ENCODE assay signal across 8 cellular contexts in genomic region chr10:103493362-103493871, GRCh38. TPM values are rescaled to one million over a fixed set of nuclear protein-coding genes. Genes with fewer than 3 reads are reported as not detected.
DNase-seq lines count a peak whose midpoint lies in the region; ATAC-seq, FAIRE-seq and TF ChIP-seq lines count a peak whose summit lies in the region.

A gene with protein sequence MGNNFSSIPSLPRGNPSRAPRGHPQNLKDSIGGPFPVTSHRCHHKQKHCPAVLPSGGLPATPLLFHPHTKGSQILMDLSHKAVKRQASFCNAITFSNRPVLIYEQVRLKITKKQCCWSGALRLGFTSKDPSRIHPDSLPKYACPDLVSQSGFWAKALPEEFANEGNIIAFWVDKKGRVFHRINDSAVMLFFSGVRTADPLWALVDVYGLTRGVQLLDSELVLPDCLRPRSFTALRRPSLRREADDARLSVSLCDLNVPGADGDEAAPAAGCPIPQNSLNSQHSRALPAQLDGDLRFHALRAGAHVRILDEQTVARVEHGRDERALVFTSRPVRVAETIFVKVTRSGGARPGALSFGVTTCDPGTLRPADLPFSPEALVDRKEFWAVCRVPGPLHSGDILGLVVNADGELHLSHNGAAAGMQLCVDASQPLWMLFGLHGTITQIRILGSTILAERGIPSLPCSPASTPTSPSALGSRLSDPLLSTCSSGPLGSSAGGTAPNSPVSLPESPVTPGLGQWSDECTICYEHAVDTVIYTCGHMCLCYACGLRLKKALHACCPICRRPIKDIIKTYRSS (plus strand): TSS chr10:103493705. CDS start chr10:103494388, 683 bp downstream.

- WGBS in HepG2 (ENCODE audit: low lambda C conversion rate), result 27% methylated on average over 15 of the region's 57 CpGs

- ATAC-seq in HepG2 (peak; percentile 9; the same call in 2 of the 3 replicates), HG03432 (IDR thresholded peaks at IDR 0.05; ENCODE audit: unreplicated experiment) (no peak)

- no peak within 1 kb of the TSS for H3K9ac ChIP-seq in HepG2 (ENCODE audit: insufficient read depth, low read depth, low read length)

- peaks cover 5% of the 10 kb centered on the region for H3K27me3 ChIP-seq in GM06990 (replicated peaks; ENCODE audit: control insufficient read depth, insufficient read depth, low read length)
- peaks cover 0 to 20% of the 10 kb centered on the region in 2 donors for H3K27me3 ChIP-seq in breast epithelium
- peaks cover 6 to 81% of the 10 kb centered on the region in 2 experiments; a peak in 4 of 5 replicates for H3K27me3 ChIP-seq in HepG2 (ENCODE audit: control insufficient read depth in 1 of 2, insufficient read depth in 2 of 2, low read length in 2 of 2)

- no TSS peak for BruUV-seq in HepG2 (replicated peaks; lab: Mats Ljungman, UMichigan)

- H4K20me1 ChIP-seq in HepG2 (ENCODE audit: insufficient read depth, low read length), result no peaks in the 10 kb centered on the region

- H3K27ac ChIP-seq in breast epithelium, result no peak within 1 kb of the TSS
- H3K27ac ChIP-seq in HepG2 (ENCODE audit: extremely low read length, insufficient read depth, low read length), result no peak within 1 kb of the TSS

- H3K36me3 ChIP-seq in GM06990 (ENCODE audit: control insufficient read depth, insufficient read depth, low read length) (no peaks in the 10 kb centered on the region), breast epithelium (no peaks in the 10 kb centered on the region), HepG2 (replicated peaks in 1 of 2; ENCODE audit: control insufficient read depth in 1 of 2, insufficient read depth in 2 of 2, low read length in 2 of 2) (no peaks in the 10 kb centered on the region)

- H3K4me3 ChIP-seq in GM06990 (replicated peaks; ENCODE audit: low read depth, low read length), result peak within 1 kb of the TSS; percentile 39
- H3K4me3 ChIP-seq in breast epithelium, result peak within 1 kb of the TSS; percentile 50 to 80 (median 61)
- peak within 1 kb of the TSS in 2 of 3 experiments; percentile 12 to 52; a peak in 4 of 6 replicates for H3K4me3 ChIP-seq in HepG2 (replicated peaks in 1 of 3; ENCODE audit: insufficient read depth in 1 of 3, low read depth in 2 of 3, low read length in 3 of 3)

- no peak for TF ChIP-seq EP300 in HepG2 (IDR thresholded peaks at IDR 0.05; ENCODE audit: low read depth in 2 of 2, low read length in 2 of 2)
- TF ChIP-seq EP300 in HepG2 (CRISPR knock-in tag; IDR thresholded peaks at IDR 0.05; ENCODE audit: borderline replicate concordance), result no peak

- POLR2A ChIA-PET in HepG2 (lab: Yijun Ruan, JAX), result no interaction called here

- H3K4me1 ChIP-seq in breast epithelium (no peaks in the 10 kb centered on the region), HepG2 (ENCODE audit: insufficient read depth, low read length) (no peaks in the 10 kb centered on the region)

- H3K9me3 ChIP-seq in breast epithelium, result no peaks in the 10 kb centered on the region
- no peaks in the 10 kb centered on the region for H3K9me3 ChIP-seq in HepG2 (ENCODE audit: low read length)

- H3K79me2 ChIP-seq in HepG2 (ENCODE audit: insufficient read depth, low read length), result no peaks in the 10 kb centered on the region

- FAIRE-seq in HepG2 (lab: Jason Lieb, UNC), result no peak

- H2AFZ ChIP-seq in HepG2 (ENCODE audit: low read length), result no peak within 1 kb of the TSS

- intact Hi-C loops in breast epithelium (cut with DNase I; ENCODE audit: low total_unique reads), result no loop called here
- intact Hi-C loops in HepG2 (cut with micrococcal nuclease; ENCODE audit: unreplicated experiment), result no loop called here

- no peak for TF ChIP-seq RAD21 in HepG2 (CRISPR knock-in tag; IDR thresholded peaks at IDR 0.05)

- TF ChIP-seq POLR2A in breast epithelium (IDR thresholded peaks at IDR 0.05), result no peak
- no peak for TF ChIP-seq POLR2A in HepG2 (IDR thresholded peaks at IDR 0.05; ENCODE audit: insufficient read depth in 1 of 2, low read depth in 2 of 2, low read length in 2 of 2)

- TF ChIP-seq CTCF in GM06990 (IDR thresholded peaks at IDR 0.05; ENCODE audit: insufficient read depth, low read length, poor library complexity, severe bottlenecking) (no peak), breast epithelium (IDR thresholded peaks at IDR 0.05) (no peak), HepG2 (CRISPR knock-in tag; IDR thresholded peaks at IDR 0.05) (no peak)

- DNase-seq in GM06990 (ENCODE audit: extremely low read depth, insufficient read length), result no peak
- peak; percentile 2 for DNase-seq in NCI-H2227 treated with DMSO at 0.1 percent for 48 hours (lab: John Stamatoyannopoulos, UW)
- no peak for DNase-seq in breast epithelium (ENCODE audit: low spot score in 2 of 2)
- DNase-seq in HepG2 (ENCODE audit: low spot score), result no peak
- peak; percentile 47 for DNase-seq in stimulated activated CD8-positive, alpha-beta memory T cell treated with anti-CD3 and anti-CD28 coated beads, Interleukin-4, amount 100 ng/mL, for 48 hours
- DNase-seq in DMS153 (lab: John Stamatoyannopoulos, UW), result no peak
- no peak for DNase-seq in cortex of kidney (lab: John Stamatoyannopoulos, UW)

- H3K4me2 ChIP-seq in HepG2 (ENCODE audit: low read depth, low read length), result peak within 1 kb of the TSS; percentile 45

- CTCF ChIA-PET in HepG2 (lab: Yijun Ruan, JAX; ENCODE audit: low intra/inter-chr PET ratio, low total read pairs), result no interaction called here

- in situ Hi-C loops in HepG2 (cut with HindIII; ENCODE audit: extremely low pct_ligation_motif_present, low pct_unique_long_range_greater_than_20kb), result no loop called here

TF ChIP-seq in HepG2, 621 proteins besides CTCF, POLR2A, EP300 and RAD21:
- TF ChIP-seq ZNF800 (CRISPR knock-in tag; IDR thresholded peaks at IDR 0.05) (0 out of 2 replicates have a peak, but pooled peaks have one; percentile 67), ZNF772 (CRISPR knock-in tag; IDR thresholded peaks at IDR 0.05) (no peak)
- TF ChIP-seq, protein P1, sequence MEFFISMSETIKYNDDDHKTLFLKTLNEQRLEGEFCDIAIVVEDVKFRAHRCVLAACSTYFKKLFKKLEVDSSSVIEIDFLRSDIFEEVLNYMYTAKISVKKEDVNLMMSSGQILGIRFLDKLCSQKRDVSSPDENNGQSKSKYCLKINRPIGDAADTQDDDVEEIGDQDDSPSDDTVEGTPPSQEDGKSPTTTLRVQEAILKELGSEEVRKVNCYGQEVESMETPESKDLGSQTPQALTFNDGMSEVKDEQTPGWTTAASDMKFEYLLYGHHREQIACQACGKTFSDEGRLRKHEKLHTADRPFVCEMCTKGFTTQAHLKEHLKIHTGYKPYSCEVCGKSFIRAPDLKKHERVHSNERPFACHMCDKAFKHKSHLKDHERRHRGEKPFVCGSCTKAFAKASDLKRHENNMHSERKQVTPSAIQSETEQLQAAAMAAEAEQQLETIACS (CRISPR knock-in tag; IDR thresholded peaks at IDR 0.05), result peak; percentile 61; the same call in 1 of the 2 replicates
TF ChIP-seq in HepG2: peak in this region for 2.

RNA-seq across cellular contexts. Expression of the gene that starts here (rescaled TPM):
- total RNA-seq in breast epithelium, result 1 to 10 TPM in 1 of 3 donors, under 1 TPM in 2; 0.16 to 1.5 (median 0.33) TPM
- total RNA-seq in HepG2 (2016; rRNA removed; fragmentation: Illumina TruSeq; extraction: Trizol), result not detected in 2 replicates
- not detected in 2 replicates for total RNA-seq in HepG2 (2016; cell fraction: cytosol; rRNA removed; fragmentation: Illumina TruSeq; extraction: Trizol; ENCODE audit: low read depth)
- total RNA-seq in HepG2 (2016; cell fraction: insoluble cytoplasmic fraction; rRNA removed; fragmentation: Illumina TruSeq; extraction: Trizol), result not detected in 2 replicates
- not detected in 2 replicates for total RNA-seq in HepG2 (2016; cell fraction: membrane; rRNA removed; fragmentation: Illumina TruSeq; extraction: Trizol)
- total RNA-seq in HepG2 (2016; cell fraction: nucleus; rRNA removed; fragmentation: Illumina TruSeq; extraction: Trizol), result not detected in 2 replicates
- polyA plus RNA-seq in HepG2 (2011; rRNA removed), result 0.01 TPM in 1 of 2 replicates, not detected in the other
- 0.01 and 0.03 TPM in 2 replicates for polyA plus RNA-seq in HepG2 (2011; cell fraction: cytosol; rRNA removed)
- 0.14 and 0.18 TPM in 2 replicates for polyA plus RNA-seq in HepG2 (2011; cell fraction: nucleus; rRNA removed)
- 0.08 and 0.13 TPM in 2 replicates for polyA plus RNA-seq in HepG2 (2012)
- not detected in 2 replicates for polyA plus RNA-seq in HepG2 (2016; cell fraction: cytosol; fragmentation: Illumina TruSeq; extraction: Trizol; ENCODE audit: low read depth)
- not detected in 2 replicates for polyA plus RNA-seq in HepG2 (2016; cell fraction: insoluble cytoplasmic fraction; fragmentation: Illumina TruSeq; extraction: Trizol; ENCODE audit: low read depth)
- not detected in 2 replicates for polyA plus RNA-seq in HepG2 (2016; cell fraction: membrane; fragmentation: Illumina TruSeq; extraction: Trizol; ENCODE audit: low read depth)
- not detected in 2 replicates for polyA plus RNA-seq in HepG2 (2016; cell fraction: nucleus; fragmentation: Illumina TruSeq; extraction: Trizol; ENCODE audit: insufficient read depth, low read depth)
- polyA minus RNA-seq in HepG2 (2011; rRNA and poly(A)+ RNA removed; ENCODE audit: low replicate concordance), result 10.5 TPM in 1 of 2 replicates, not detected in the other
- polyA minus RNA-seq in HepG2 (2011; cell fraction: cytosol; rRNA and poly(A)+ RNA removed), result 0.18 TPM in 1 of 2 replicates, not detected in the other
- not detected in 2 replicates for polyA minus RNA-seq in HepG2 (2011; cell fraction: nucleus; rRNA and poly(A)+ RNA removed)

Comparison
In these comparisons a context has a peak if more than half of its experiments do, and no peak if none do; other contexts are left out.
1. DNase-seq: peak in NCI-H2227 treated with DMSO at 0.1 percent for 48 hours (single experiment) and stimulated activated CD8-positive, alpha-beta memory T cell treated with anti-CD3 and anti-CD28 coated beads, Interleukin-4, amount 100 ng/mL, for 48 hours (single experiment); none in GM06990 (single experiment), breast epithelium (0 of 2), HepG2 (single experiment), DMS153 (single experiment) and cortex of kidney (single experiment).
2. Peak in every context shown above with its lines, with median percentiles within 50 percentile points of each other: H3K4me3 ChIP-seq.